2 cellular contexts compared by ENCODE assay signal in the genomic region with DNA sequence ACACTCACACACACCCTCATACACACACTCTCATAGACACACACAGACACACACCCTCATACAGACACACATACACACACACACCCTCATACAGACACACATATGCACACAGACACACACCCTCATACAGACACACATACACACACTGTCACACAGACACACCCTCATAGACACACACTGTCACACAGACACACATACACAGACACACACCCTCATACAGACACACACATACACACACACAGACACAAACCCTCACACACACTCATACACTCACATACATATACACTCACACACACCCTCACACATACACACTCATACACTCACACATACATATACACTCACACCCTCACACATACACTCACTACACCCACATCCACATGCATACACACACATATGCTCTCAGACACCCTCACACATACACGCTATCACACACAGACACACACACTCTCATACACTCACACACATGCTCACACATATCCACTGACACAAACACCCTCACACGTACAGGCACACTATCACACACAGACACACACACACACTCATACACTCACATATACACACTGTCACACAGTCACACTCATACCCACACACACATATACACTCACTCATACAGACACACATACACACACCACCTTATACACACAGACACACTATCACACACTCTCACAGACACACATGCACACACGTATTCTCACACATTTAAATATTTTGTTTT.
A peak's percentile ranks its signal among the peaks of the same experiment; 100 is the strongest.
TF ChIP-seq lines count a peak whose summit lies in the region.

No MANE protein-coding gene starts in this region.

TF ChIP-seq in HepG2, 621 proteins besides CTCF, POLR2A, EP300 and RAD21 (continues in another document):
- TF ChIP-seq, protein P1, sequence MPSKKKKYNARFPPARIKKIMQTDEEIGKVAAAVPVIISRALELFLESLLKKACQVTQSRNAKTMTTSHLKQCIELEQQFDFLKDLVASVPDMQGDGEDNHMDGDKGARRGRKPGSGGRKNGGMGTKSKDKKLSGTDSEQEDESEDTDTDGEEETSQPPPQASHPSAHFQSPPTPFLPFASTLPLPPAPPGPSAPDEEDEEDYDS (CRISPR knock-in tag; IDR thresholded peaks at IDR 0.05), result no peak
- no peak for TF ChIP-seq IKZF4 (CRISPR knock-in tag; IDR thresholded peaks at IDR 0.05; ENCODE audit: borderline replicate concordance, low read depth, not compliant biosample characterization)
- no peak for TF ChIP-seq SAFB2 (CRISPR knock-in tag; IDR thresholded peaks at IDR 0.05; ENCODE audit: borderline replicate concordance, low read depth)
- no peak for TF ChIP-seq ZMYM2 (CRISPR knock-in tag; IDR thresholded peaks at IDR 0.05)
- TF ChIP-seq ZNF225 (CRISPR knock-in tag; IDR thresholded peaks at IDR 0.05), result no peak
- TF ChIP-seq, protein P2, sequence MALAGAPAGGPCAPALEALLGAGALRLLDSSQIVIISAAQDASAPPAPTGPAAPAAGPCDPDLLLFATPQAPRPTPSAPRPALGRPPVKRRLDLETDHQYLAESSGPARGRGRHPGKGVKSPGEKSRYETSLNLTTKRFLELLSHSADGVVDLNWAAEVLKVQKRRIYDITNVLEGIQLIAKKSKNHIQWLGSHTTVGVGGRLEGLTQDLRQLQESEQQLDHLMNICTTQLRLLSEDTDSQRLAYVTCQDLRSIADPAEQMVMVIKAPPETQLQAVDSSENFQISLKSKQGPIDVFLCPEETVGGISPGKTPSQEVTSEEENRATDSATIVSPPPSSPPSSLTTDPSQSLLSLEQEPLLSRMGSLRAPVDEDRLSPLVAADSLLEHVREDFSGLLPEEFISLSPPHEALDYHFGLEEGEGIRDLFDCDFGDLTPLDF (CRISPR knock-in tag; IDR thresholded peaks at IDR 0.05), result no peak
- TF ChIP-seq, protein P3, sequence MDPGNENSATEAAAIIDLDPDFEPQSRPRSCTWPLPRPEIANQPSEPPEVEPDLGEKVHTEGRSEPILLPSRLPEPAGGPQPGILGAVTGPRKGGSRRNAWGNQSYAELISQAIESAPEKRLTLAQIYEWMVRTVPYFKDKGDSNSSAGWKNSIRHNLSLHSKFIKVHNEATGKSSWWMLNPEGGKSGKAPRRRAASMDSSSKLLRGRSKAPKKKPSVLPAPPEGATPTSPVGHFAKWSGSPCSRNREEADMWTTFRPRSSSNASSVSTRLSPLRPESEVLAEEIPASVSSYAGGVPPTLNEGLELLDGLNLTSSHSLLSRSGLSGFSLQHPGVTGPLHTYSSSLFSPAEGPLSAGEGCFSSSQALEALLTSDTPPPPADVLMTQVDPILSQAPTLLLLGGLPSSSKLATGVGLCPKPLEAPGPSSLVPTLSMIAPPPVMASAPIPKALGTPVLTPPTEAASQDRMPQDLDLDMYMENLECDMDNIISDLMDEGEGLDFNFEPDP (CRISPR knock-in tag; conservative IDR thresholded peaks at IDR 0.05), result no peak
- no peak for TF ChIP-seq NR1H2 (CRISPR knock-in tag; IDR thresholded peaks at IDR 0.05; ENCODE audit: borderline replicate concordance, low read depth)
- no peak for TF ChIP-seq MEIS2 (CRISPR knock-in tag; IDR thresholded peaks at IDR 0.05)
- TF ChIP-seq SMARCE1 (IDR thresholded peaks at IDR 0.05; ENCODE audit: borderline replicate concordance), result no peak
- peak; percentile 97 for TF ChIP-seq IKZF1 (IDR thresholded peaks at IDR 0.05)
- no peak for TF ChIP-seq ZNF766 (CRISPR knock-in tag; IDR thresholded peaks at IDR 0.05; ENCODE audit: borderline replicate concordance)
- TF ChIP-seq FOXK1 (CRISPR knock-in tag; IDR thresholded peaks at IDR 0.05; ENCODE audit: borderline replicate concordance, low read depth), result no peak
- no peak for TF ChIP-seq ZNF510 (CRISPR knock-in tag; IDR thresholded peaks at IDR 0.05; ENCODE audit: low read depth)
- TF ChIP-seq FIP1L1 (IDR thresholded peaks at IDR 0.05; ENCODE audit: borderline replicate concordance, insufficient read depth, low read depth, low read length), result no peak
- TF ChIP-seq FOXC1 (CRISPR knock-in tag; IDR thresholded peaks at IDR 0.05; ENCODE audit: borderline replicate concordance), result no peak
- TF ChIP-seq ZNF329 (CRISPR knock-in tag; IDR thresholded peaks at IDR 0.05; ENCODE audit: low read depth), result no peak
- 0 out of 2 replicates have a peak, but pooled peaks have one; percentile 43 for TF ChIP-seq ZNF589 (CRISPR knock-in tag; conservative IDR thresholded peaks at IDR 0.05)
- no peak for TF ChIP-seq SETDB1 (CRISPR knock-in tag; IDR thresholded peaks at IDR 0.05; ENCODE audit: borderline replicate concordance)
- TF ChIP-seq TBL1XR1 (IDR thresholded peaks at IDR 0.05; ENCODE audit: borderline replicate concordance, low read length, partially characterized antibody), result no peak
- no peak for TF ChIP-seq CBX2 (IDR thresholded peaks at IDR 0.05; ENCODE audit: low read depth, low read length)
- TF ChIP-seq CBX2 (CRISPR knock-in tag; IDR thresholded peaks at IDR 0.05; ENCODE audit: low read depth), result no peak
- TF ChIP-seq, protein P4, sequence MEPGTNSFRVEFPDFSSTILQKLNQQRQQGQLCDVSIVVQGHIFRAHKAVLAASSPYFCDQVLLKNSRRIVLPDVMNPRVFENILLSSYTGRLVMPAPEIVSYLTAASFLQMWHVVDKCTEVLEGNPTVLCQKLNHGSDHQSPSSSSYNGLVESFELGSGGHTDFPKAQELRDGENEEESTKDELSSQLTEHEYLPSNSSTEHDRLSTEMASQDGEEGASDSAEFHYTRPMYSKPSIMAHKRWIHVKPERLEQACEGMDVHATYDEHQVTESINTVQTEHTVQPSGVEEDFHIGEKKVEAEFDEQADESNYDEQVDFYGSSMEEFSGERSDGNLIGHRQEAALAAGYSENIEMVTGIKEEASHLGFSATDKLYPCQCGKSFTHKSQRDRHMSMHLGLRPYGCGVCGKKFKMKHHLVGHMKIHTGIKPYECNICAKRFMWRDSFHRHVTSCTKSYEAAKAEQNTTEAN (CRISPR knock-in tag; conservative IDR thresholded peaks at IDR 0.05), result no peak
- TF ChIP-seq, protein P5, sequence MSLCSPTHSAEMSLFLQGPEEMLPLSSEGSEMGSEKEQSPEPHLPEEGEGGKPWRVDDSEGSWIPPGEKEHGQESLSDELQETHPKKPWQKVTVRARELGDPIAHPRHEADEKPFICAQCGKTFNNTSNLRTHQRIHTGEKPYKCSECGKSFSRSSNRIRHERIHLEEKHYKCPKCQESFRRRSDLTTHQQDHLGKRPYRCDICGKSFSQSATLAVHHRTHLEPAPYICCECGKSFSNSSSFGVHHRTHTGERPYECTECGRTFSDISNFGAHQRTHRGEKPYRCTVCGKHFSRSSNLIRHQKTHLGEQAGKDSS (CRISPR knock-in tag; IDR thresholded peaks at IDR 0.05; ENCODE audit: borderline replicate concordance, low read depth), result no peak
- peak; percentile 81; the same call in 1 of the 2 replicates for TF ChIP-seq CENPT (CRISPR knock-in tag; IDR thresholded peaks at IDR 0.05; ENCODE audit: low read depth)
- 0 out of 2 replicates have a peak, but pooled peaks have one; percentile 65 for TF ChIP-seq ZNF468 (CRISPR knock-in tag; IDR thresholded peaks at IDR 0.05)
- TF ChIP-seq HOXA5 (CRISPR knock-in tag; IDR thresholded peaks at IDR 0.05), result no peak
- TF ChIP-seq PAWR (CRISPR knock-in tag; IDR thresholded peaks at IDR 0.05; ENCODE audit: borderline replicate concordance), result no peak
- 0 out of 2 replicates have a peak, but pooled peaks have one; percentile 15 for TF ChIP-seq HHEX (CRISPR knock-in tag; IDR thresholded peaks at IDR 0.05)
- TF ChIP-seq ZNF333 (CRISPR knock-in tag; IDR thresholded peaks at IDR 0.05; ENCODE audit: borderline replicate concordance), result no peak

TF ChIP-seq in H1, 55 proteins besides CTCF, POLR2A, EP300 and RAD21:
- TF ChIP-seq BACH1 (IDR thresholded peaks at IDR 0.05; ENCODE audit: low read length) (no peak), KDM5A (IDR thresholded peaks at IDR 0.05; ENCODE audit: low read length) (no peak), SP1 (IDR thresholded peaks at IDR 0.05; ENCODE audit: low read depth, low read length) (no peak), SUZ12 (IDR thresholded peaks at IDR 0.05; ENCODE audit: low read length) (no peak), SIRT6 (IDR thresholded peaks at IDR 0.05; ENCODE audit: low read length) (no peak), TBP (IDR thresholded peaks at IDR 0.05; ENCODE audit: low read depth, low read length) (no peak), CEBPB (IDR thresholded peaks at IDR 0.05; ENCODE audit: low read depth, low read length) (no peak), CBX8 (IDR thresholded peaks at IDR 0.05; ENCODE audit: borderline replicate concordance, low read depth, low read length) (no peak), SRF (IDR thresholded peaks at IDR 0.05; ENCODE audit: low read depth, low read length) (no peak), CHD1 (IDR thresholded peaks at IDR 0.05; ENCODE audit: low read depth, low read length) (no peak), POU5F1 (IDR thresholded peaks at IDR 0.05; ENCODE audit: low read depth, low read length) (no peak), SP4 (IDR thresholded peaks at IDR 0.05; ENCODE audit: low read length) (no peak), TAF7 (optimal IDR thresholded peaks at IDR 0.05; ENCODE audit: borderline replicate concordance, low read depth, low read length) (no peak), TAF1 (IDR thresholded peaks at IDR 0.05; ENCODE audit: low read depth, low read length) (no peak)
- TF ChIP-seq, protein P6, sequence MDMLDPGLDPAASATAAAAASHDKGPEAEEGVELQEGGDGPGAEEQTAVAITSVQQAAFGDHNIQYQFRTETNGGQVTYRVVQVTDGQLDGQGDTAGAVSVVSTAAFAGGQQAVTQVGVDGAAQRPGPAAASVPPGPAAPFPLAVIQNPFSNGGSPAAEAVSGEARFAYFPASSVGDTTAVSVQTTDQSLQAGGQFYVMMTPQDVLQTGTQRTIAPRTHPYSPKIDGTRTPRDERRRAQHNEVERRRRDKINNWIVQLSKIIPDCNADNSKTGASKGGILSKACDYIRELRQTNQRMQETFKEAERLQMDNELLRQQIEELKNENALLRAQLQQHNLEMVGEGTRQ (IDR thresholded peaks at IDR 0.05; ENCODE audit: low read length), result no peak
- TF ChIP-seq, protein P7, sequence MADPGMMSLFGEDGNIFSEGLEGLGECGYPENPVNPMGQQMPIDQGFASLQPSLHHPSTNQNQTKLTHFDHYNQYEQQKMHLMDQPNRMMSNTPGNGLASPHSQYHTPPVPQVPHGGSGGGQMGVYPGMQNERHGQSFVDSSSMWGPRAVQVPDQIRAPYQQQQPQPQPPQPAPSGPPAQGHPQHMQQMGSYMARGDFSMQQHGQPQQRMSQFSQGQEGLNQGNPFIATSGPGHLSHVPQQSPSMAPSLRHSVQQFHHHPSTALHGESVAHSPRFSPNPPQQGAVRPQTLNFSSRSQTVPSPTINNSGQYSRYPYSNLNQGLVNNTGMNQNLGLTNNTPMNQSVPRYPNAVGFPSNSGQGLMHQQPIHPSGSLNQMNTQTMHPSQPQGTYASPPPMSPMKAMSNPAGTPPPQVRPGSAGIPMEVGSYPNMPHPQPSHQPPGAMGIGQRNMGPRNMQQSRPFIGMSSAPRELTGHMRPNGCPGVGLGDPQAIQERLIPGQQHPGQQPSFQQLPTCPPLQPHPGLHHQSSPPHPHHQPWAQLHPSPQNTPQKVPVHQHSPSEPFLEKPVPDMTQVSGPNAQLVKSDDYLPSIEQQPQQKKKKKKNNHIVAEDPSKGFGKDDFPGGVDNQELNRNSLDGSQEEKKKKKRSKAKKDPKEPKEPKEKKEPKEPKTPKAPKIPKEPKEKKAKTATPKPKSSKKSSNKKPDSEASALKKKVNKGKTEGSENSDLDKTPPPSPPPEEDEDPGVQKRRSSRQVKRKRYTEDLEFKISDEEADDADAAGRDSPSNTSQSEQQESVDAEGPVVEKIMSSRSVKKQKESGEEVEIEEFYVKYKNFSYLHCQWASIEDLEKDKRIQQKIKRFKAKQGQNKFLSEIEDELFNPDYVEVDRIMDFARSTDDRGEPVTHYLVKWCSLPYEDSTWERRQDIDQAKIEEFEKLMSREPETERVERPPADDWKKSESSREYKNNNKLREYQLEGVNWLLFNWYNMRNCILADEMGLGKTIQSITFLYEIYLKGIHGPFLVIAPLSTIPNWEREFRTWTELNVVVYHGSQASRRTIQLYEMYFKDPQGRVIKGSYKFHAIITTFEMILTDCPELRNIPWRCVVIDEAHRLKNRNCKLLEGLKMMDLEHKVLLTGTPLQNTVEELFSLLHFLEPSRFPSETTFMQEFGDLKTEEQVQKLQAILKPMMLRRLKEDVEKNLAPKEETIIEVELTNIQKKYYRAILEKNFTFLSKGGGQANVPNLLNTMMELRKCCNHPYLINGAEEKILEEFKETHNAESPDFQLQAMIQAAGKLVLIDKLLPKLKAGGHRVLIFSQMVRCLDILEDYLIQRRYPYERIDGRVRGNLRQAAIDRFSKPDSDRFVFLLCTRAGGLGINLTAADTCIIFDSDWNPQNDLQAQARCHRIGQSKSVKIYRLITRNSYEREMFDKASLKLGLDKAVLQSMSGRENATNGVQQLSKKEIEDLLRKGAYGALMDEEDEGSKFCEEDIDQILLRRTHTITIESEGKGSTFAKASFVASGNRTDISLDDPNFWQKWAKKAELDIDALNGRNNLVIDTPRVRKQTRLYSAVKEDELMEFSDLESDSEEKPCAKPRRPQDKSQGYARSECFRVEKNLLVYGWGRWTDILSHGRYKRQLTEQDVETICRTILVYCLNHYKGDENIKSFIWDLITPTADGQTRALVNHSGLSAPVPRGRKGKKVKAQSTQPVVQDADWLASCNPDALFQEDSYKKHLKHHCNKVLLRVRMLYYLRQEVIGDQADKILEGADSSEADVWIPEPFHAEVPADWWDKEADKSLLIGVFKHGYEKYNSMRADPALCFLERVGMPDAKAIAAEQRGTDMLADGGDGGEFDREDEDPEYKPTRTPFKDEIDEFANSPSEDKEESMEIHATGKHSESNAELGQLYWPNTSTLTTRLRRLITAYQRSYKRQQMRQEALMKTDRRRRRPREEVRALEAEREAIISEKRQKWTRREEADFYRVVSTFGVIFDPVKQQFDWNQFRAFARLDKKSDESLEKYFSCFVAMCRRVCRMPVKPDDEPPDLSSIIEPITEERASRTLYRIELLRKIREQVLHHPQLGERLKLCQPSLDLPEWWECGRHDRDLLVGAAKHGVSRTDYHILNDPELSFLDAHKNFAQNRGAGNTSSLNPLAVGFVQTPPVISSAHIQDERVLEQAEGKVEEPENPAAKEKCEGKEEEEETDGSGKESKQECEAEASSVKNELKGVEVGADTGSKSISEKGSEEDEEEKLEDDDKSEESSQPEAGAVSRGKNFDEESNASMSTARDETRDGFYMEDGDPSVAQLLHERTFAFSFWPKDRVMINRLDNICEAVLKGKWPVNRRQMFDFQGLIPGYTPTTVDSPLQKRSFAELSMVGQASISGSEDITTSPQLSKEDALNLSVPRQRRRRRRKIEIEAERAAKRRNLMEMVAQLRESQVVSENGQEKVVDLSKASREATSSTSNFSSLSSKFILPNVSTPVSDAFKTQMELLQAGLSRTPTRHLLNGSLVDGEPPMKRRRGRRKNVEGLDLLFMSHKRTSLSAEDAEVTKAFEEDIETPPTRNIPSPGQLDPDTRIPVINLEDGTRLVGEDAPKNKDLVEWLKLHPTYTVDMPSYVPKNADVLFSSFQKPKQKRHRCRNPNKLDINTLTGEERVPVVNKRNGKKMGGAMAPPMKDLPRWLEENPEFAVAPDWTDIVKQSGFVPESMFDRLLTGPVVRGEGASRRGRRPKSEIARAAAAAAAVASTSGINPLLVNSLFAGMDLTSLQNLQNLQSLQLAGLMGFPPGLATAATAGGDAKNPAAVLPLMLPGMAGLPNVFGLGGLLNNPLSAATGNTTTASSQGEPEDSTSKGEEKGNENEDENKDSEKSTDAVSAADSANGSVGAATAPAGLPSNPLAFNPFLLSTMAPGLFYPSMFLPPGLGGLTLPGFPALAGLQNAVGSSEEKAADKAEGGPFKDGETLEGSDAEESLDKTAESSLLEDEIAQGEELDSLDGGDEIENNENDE (IDR thresholded peaks at IDR 0.05; ENCODE audit: insufficient replicate concordance, low read length), result no peak
